ENCODE assay signal across 16 cellular contexts in genomic region chr14:56809262-56810215, GRCh38. TPM values are rescaled to one million over a fixed set of nuclear protein-coding genes. Genes with fewer than 3 reads are reported as not detected.
DNase-seq lines count a peak whose midpoint lies in the region; ATAC-seq, FAIRE-seq and TF ChIP-seq lines count a peak whose summit lies in the region.
"Had no signal": no experiment of that assay in that cellular context is flagged by ENCODE, and none has a peak within 500 bp of the region (broad histone marks: within the 10 kb centered on the region; RNA-seq: fewer than 3 reads in every experiment).

No MANE protein-coding gene starts in this region.

- ATAC-seq in GM23338, result peak; percentile 8
- ATAC-seq in GM19467 (IDR thresholded peaks at IDR 0.05; ENCODE audit: unreplicated experiment), result no peak
- no peak for ATAC-seq in HG03442 (IDR thresholded peaks at IDR 0.05; ENCODE audit: unreplicated experiment)
- no peak for ATAC-seq in natural killer cell

- POLR2A ChIA-PET in endothelial cell of umbilical vein (lab: Charles Lee), result no interaction called here

- BruUV-seq in endothelial cell of umbilical vein (replicated peaks; lab: Mats Ljungman, UMichigan), result no TSS peak

- H2AFZ ChIP-seq in GM23338 (peak overlapping the region; percentile 72; the same call in 1 of the 2 replicates), endothelial cell of umbilical vein (ENCODE audit: low read depth, low read length) (no peak overlapping the region), neuron (ENCODE audit: low read depth, low read length) (peak overlapping the region; percentile 24)

- CTCF ChIA-PET in endothelial cell of umbilical vein (lab: Charles Lee), result no interaction called here

- H3K27me3 Mint-ChIP-seq in GM23338 (ENCODE audit: insufficient read depth, low read depth, poor library complexity) (peaks cover 79% of the 10 kb centered on the region), IgD-negative memory B cell (peaks cover 72% of the 10 kb centered on the region), natural killer cell (ENCODE audit: low read depth in 2 of 2) (peaks cover 75 to 88% of the 10 kb centered on the region in 2 donors)

- H3K79me2 ChIP-seq in GM23338 (replicated peaks; ENCODE audit: insufficient read depth) (peaks cover 8% of the 10 kb centered on the region), endothelial cell of umbilical vein (ENCODE audit: control insufficient read depth, insufficient read depth, low read length) (no peaks in the 10 kb centered on the region)

- H3K9me1 ChIP-seq in endothelial cell of umbilical vein (replicated peaks; ENCODE audit: control insufficient read depth, extremely low read depth, insufficient read depth, low read length), result no peaks in the 10 kb centered on the region

- dilution Hi-C loops in endothelial cell of umbilical vein (cut with MboI; ENCODE audit: extremely low pct_ligation_motif_present, low sequenced_read_pairs), result no loop called here

- H4K20me1 ChIP-seq in GM23338 (replicated peaks; ENCODE audit: insufficient read depth) (no peaks in the 10 kb centered on the region), endothelial cell of umbilical vein (replicated peaks; ENCODE audit: control insufficient read depth, extremely low read depth, insufficient read depth, low read length) (no peaks in the 10 kb centered on the region)

- H3K9me3 ChIP-seq in endothelial cell of umbilical vein (replicated peaks; ENCODE audit: control insufficient read depth, insufficient read depth, low read length) (no peaks in the 10 kb centered on the region), neuron (ENCODE audit: low read length) (peaks cover 2% of the 10 kb centered on the region)
- H3K9me3 ChIP-seq: breast epithelium, thyroid gland had no signal

- H3K27me3 ChIP-seq in GM23338 (ENCODE audit: insufficient read depth) (peaks cover 82% of the 10 kb centered on the region), endothelial cell of umbilical vein (ENCODE audit: control insufficient read depth in 2 of 2, insufficient read depth in 2 of 2, low read length in 2 of 2) (peaks cover 85 to 98% of the 10 kb centered on the region in 2 experiments), neuron (ENCODE audit: insufficient read depth, low read length) (peaks cover 99% of the 10 kb centered on the region)

- H3K27ac Mint-ChIP-seq in GM23338, result no peak overlapping the region
- H3K27ac Mint-ChIP-seq in IgD-negative memory B cell, result peak overlapping the region; percentile 58 to 68 (median 67)
- H3K27ac Mint-ChIP-seq in natural killer cell, result no peak overlapping the region

- H3K9me2 ChIP-seq in GM23338 (ENCODE audit: insufficient read depth), result no peaks in the 10 kb centered on the region

- H3K4me2 ChIP-seq in GM23338 (peak overlapping the region; percentile 89), endothelial cell of umbilical vein (ENCODE audit: insufficient read depth, low read length) (no peak overlapping the region)

- H3K36me3 ChIP-seq in GM23338 (ENCODE audit: insufficient read depth) (no peaks in the 10 kb centered on the region), endothelial cell of umbilical vein (ENCODE audit: control insufficient read depth in 2 of 2, extremely low read depth in 1 of 2, insufficient read depth in 2 of 2, low read length in 2 of 2) (no peaks in the 10 kb centered on the region), neuron (ENCODE audit: insufficient read depth, low read length) (no peaks in the 10 kb centered on the region)
- H3K36me3 ChIP-seq: breast epithelium, thyroid gland had no signal

- H3K4me1 Mint-ChIP-seq in GM23338 (peaks cover 63% of the 10 kb centered on the region), IgD-negative memory B cell (peaks cover 4 to 19% (median 9%) of the 10 kb centered on the region in 3 donors), natural killer cell (peaks cover 4 to 13% of the 10 kb centered on the region in 2 donors)

- DNase-seq in GM23338 (ENCODE audit: low spot score) (peak; percentile 64), endothelial cell of umbilical vein (ENCODE audit: low read depth, low spot score) (no peak), natural killer cell (no peak)
- DNase-seq: CD8-positive, alpha-beta memory T cell; Karpas-422; NCI-H187; NCI-H748 treated with DMSO at 0.1 percent for 48 hours; thyroid gland had no signal

- H3K4me1 ChIP-seq in GM23338 (ENCODE audit: insufficient read depth) (peaks cover 49% of the 10 kb centered on the region), endothelial cell of umbilical vein (ENCODE audit: control insufficient read depth, extremely low read depth, insufficient read depth, low read length) (no peaks in the 10 kb centered on the region), neuron (ENCODE audit: insufficient read depth, low read length) (no peaks in the 10 kb centered on the region)
- H3K4me1 ChIP-seq: breast epithelium had no signal

- H3K27ac ChIP-seq in GM23338 (ENCODE audit: low read depth), result no peak overlapping the region
- no peak overlapping the region for H3K27ac ChIP-seq in endothelial cell of umbilical vein (ENCODE audit: insufficient read depth, low read depth, low read length)
- H3K27ac ChIP-seq: breast epithelium, epithelial cell of prostate, thyroid gland had no signal

- TF ChIP-seq CTCF in GM23338 (conservative IDR thresholded peaks at IDR 0.05; ENCODE audit: low read depth in 2 of 2) (no peak), endothelial cell of umbilical vein (IDR thresholded peaks at IDR 0.05; ENCODE audit: extremely low read depth in 1 of 2, insufficient read depth in 1 of 2, low read depth in 1 of 2, low read length in 2 of 2) (no peak), natural killer cell (IDR thresholded peaks at IDR 0.05) (no peak)

- H3K36me3 Mint-ChIP-seq in GM23338 (ENCODE audit: low read depth), result peaks cover 3% of the 10 kb centered on the region; the same call in 2 of the 3 replicates
- H3K36me3 Mint-ChIP-seq in IgD-negative memory B cell, result peaks cover 2% of the 10 kb centered on the region
- peaks cover 42% of the 10 kb centered on the region for H3K36me3 Mint-ChIP-seq in natural killer cell

- no peak for FAIRE-seq in endothelial cell of umbilical vein (lab: Jason Lieb, UNC)
- FAIRE-seq: TTC549 had no signal

- intact Hi-C loops in endothelial cell of umbilical vein (cut with micrococcal nuclease) (no loop called here), natural killer cell (cut with micrococcal nuclease) (no loop called here)

- H3K4me3 Mint-ChIP-seq in GM23338 (peak overlapping the region; percentile 93), IgD-negative memory B cell (peak overlapping the region in 2 of 4 donors; percentile 35 to 52), natural killer cell (no peak overlapping the region)

- H3K9me3 Mint-ChIP-seq in GM23338 (no peaks in the 10 kb centered on the region; the same call in 2 of the 3 replicates), IgD-negative memory B cell (peaks cover 0 to 8% (median 4%) of the 10 kb centered on the region in 3 donors), natural killer cell (peaks cover 4 to 5% of the 10 kb centered on the region in 2 donors)

- H3K4me3 ChIP-seq in GM23338 (peak overlapping the region; percentile 61), endothelial cell of umbilical vein (replicated peaks in 1 of 3; ENCODE audit: insufficient read depth in 1 of 3, low read depth in 1 of 3, low read length in 3 of 3) (no peak overlapping the region), neuron (ENCODE audit: low read length) (no peak overlapping the region)
- H3K4me3 ChIP-seq: thyroid gland had no signal

- no peak for TF ChIP-seq POLR2A in endothelial cell of umbilical vein (IDR thresholded peaks at IDR 0.05; ENCODE audit: low read depth, low read length)

- peaks cover 22% of the 10 kb centered on the region; the same call in 1 of the 2 replicates for H3F3A ChIP-seq in GM23338 (replicated peaks; ENCODE audit: low read depth)

- no peak overlapping the region for H3K9ac ChIP-seq in endothelial cell of umbilical vein (replicated peaks; ENCODE audit: extremely low read depth, insufficient read depth, low read length)

TF ChIP-seq in GM23338, 12 proteins besides CTCF, POLR2A, EP300 and RAD21 (continues in another document):
- TF ChIP-seq, protein P1, sequence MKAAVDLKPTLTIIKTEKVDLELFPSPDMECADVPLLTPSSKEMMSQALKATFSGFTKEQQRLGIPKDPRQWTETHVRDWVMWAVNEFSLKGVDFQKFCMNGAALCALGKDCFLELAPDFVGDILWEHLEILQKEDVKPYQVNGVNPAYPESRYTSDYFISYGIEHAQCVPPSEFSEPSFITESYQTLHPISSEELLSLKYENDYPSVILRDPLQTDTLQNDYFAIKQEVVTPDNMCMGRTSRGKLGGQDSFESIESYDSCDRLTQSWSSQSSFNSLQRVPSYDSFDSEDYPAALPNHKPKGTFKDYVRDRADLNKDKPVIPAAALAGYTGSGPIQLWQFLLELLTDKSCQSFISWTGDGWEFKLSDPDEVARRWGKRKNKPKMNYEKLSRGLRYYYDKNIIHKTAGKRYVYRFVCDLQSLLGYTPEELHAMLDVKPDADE (IDR thresholded peaks at IDR 0.05), result no peak
- TF ChIP-seq EZH2 (IDR thresholded peaks at IDR 0.05; ENCODE audit: low read depth, unreplicated experiment) (peak; percentile 88), POLR2AphosphoS5 (IDR thresholded peaks at IDR 0.05; ENCODE audit: low read depth) (no peak)

TF ChIP-seq in endothelial cell of umbilical vein, 7 proteins besides CTCF, POLR2A, EP300 and RAD21:
- TF ChIP-seq GATA2 (IDR thresholded peaks at IDR 0.05; ENCODE audit: insufficient read depth, insufficient read length, low read depth, low read length) (no peak), POLR2AphosphoS5 (IDR thresholded peaks at IDR 0.05; ENCODE audit: insufficient read depth, low read depth, low read length) (no peak), EZH2 (IDR thresholded peaks at IDR 0.05; ENCODE audit: borderline replicate concordance, low read depth, low read length, severe bottlenecking) (peak; percentile 56), MYC (IDR thresholded peaks at IDR 0.05; ENCODE audit: low read depth, low read length) (no peak)

RNA-seq across cellular contexts. Expression of gene OTX2, which starts 0.7 kb away (rescaled TPM):
- 21.2 and 23.9 TPM in 2 replicates for total RNA-seq in GM23338 (2014; rRNA removed; shearing (Covaris generic))
- polyA plus RNA-seq in GM23338 (2016; fragmentation: Nextera tagmentation; extraction: Ambion mirVana) (13.6 and 16.5 TPM in 2 replicates), IgD-negative memory B cell (not detected), endothelial cell of umbilical vein (not detected in 2 replicates)
- total RNA-seq in endothelial cell of umbilical vein (not detected in 2 replicates), natural killer cell (not detected)
- not detected in 2 replicates for polyA plus RNA-seq in endothelial cell of umbilical vein (2011; cell fraction: cytosol; rRNA removed)
- polyA plus RNA-seq in endothelial cell of umbilical vein (2011; cell fraction: nucleus; rRNA removed), result not detected in 2 replicates
- polyA plus RNA-seq in endothelial cell of umbilical vein (2012), result not detected in 2 replicates
- not detected in 2 replicates for polyA minus RNA-seq in endothelial cell of umbilical vein
- not detected for polyA minus RNA-seq in endothelial cell of umbilical vein (2011; cell fraction: cytosol; rRNA and poly(A)+ RNA removed)
- not detected in 2 replicates for polyA minus RNA-seq in endothelial cell of umbilical vein (2011; cell fraction: nucleus; rRNA and poly(A)+ RNA removed)
- total RNA-seq: breast epithelium; CD8-positive, alpha-beta memory T cell; skeletal muscle tissue; thyroid gland had no signal
- polyA plus RNA-seq: CD8-positive, alpha-beta memory T cell had no signal

Comparison
In these comparisons a context has a peak if more than half of its experiments do, and no peak if none do; other contexts are left out.
1. H3K27ac Mint-ChIP-seq: peak in IgD-negative memory B cell (3 of 3); none in GM23338 (single experiment) and natural killer cell (0 of 2).
2. RNA of gene OTX2, which starts 0.7 kb away (total RNA-seq): 21.2 to 23.9 TPM in GM23338; not detected in endothelial cell of umbilical vein and not detected in natural killer cell; every median in the first group is over 10 times any median in the second.